In the genomic region with DNA sequence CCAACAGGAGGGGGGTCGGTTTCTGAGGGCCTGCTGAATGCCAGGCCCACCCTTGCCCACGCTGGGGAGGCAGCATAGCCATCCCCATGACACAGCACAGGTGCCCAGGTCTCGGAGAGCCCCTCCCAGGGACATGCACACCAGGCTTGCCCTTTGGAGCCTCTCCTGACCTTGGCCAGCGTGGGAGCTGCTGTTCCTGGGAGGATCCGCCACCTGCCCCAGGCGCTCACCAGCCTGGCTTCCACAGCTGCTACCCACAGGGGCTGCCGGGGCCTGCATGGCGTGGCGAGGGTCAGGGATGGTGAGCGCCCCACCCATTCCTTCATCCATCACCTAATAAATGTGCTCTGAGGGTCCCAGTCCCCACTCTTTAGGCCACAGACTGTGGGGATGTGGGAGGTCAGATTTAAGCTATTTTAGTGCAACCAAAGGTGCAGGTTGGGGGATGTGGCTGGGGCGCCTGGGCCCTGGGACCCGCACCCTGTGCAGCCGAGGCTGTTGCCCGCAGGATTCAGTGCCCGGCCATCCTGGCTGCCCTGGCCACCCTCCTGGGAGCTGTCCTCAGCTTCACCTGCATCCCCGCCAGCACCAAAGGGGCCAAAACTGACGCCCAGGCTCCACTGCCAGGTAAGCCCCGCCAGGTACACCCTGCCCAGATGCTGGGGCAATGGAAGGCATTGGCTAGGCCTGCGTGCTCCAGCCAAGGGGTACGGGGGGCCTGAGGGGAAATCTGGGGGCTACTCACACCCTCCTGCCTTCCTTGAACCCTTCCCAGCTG, we compare ENCODE assay signal across 25 cellular contexts. TPM values are rescaled to one million over a fixed set of nuclear protein-coding genes. Genes with fewer than 3 reads are reported as not detected.
"Had no signal": no experiment of that assay in that cellular context is flagged by ENCODE, and none has a peak within 500 bp of the region (broad histone marks: within the 10 kb centered on the region; RNA-seq: fewer than 3 reads in every experiment).

No MANE protein-coding gene starts in this region.

- ATAC-seq: left ventricle myocardium superior; lower lobe of right lung; naive thymus-derived CD8-positive, alpha-beta T cell; pancreas; sciatic nerve; stimulated activated memory B cell treated with anti-CD40 and anti-IgM and Interleukin-4, amounts not matched to agents 10 μg/mL and 1 μg/mL and 100 μg/mL, for 72 hours; stimulated activated naive CD8-positive, alpha-beta T cell treated with anti-CD3 and anti-CD28 coated beads, Interleukin-15, Interleukin-2, amounts not matched to agents 100 U/mL and 50 U/mL, for 24 hours had no signal

- H3K4me3 Mint-ChIP-seq: immature natural killer cell; naive thymus-derived CD8-positive, alpha-beta T cell; nephron progenitor cell; stimulated activated memory B cell treated with anti-CD40 and anti-IgM and Interleukin-4, amounts not matched to agents 10 μg/mL and 1 μg/mL and 100 μg/mL, for 72 hours; type B pancreatic cell had no signal

- H3K36me3 ChIP-seq: lower lobe of right lung, neutrophil, pancreas, tibial artery had no signal

- H3K9me3 ChIP-seq: lower lobe of right lung, neutrophil, pancreas, testis, tibial artery had no signal

- DNase-seq: dorsolateral prefrontal cortex; effector CD4-positive, alpha-beta T cell; hypothalamus; immature natural killer cell; islet precursor cell; left ventricle myocardium superior; lower lobe of right lung; naive thymus-derived CD8-positive, alpha-beta T cell; nephron progenitor cell; retina; stimulated activated CD4-positive, alpha-beta T cell treated with anti-CD3 and anti-CD28 coated beads, Interleukin-12 subunit alpha, Interleukin-12 subunit beta, amount 100 ng/mL, for 4 hours; stimulated activated CD4-positive, alpha-beta T cell treated with anti-CD3 and anti-CD28 coated beads, Interleukin-2, amount 100 ng/mL, for 24 hours; stimulated activated CD4-positive, alpha-beta T cell treated with anti-CD3 and anti-CD28 coated beads, Interleukin-4, amount 100 ng/mL, for 24 hours; stimulated activated naive CD8-positive, alpha-beta T cell treated with anti-CD3 and anti-CD28 coated beads, Interleukin-15, Interleukin-2, amounts not matched to agents 100 U/mL and 50 U/mL, for 24 hours; substantia nigra; testis; tibial artery had no signal

- H3K36me3 Mint-ChIP-seq: immature natural killer cell; naive thymus-derived CD8-positive, alpha-beta T cell; stimulated activated memory B cell treated with anti-CD40 and anti-IgM and Interleukin-4, amounts not matched to agents 10 μg/mL and 1 μg/mL and 100 μg/mL, for 72 hours; type B pancreatic cell had no signal

- H3K27ac Mint-ChIP-seq: immature natural killer cell; nephron progenitor cell; stimulated activated memory B cell treated with anti-CD40 and anti-IgM and Interleukin-4, amounts not matched to agents 10 μg/mL and 1 μg/mL and 100 μg/mL, for 72 hours; type B pancreatic cell had no signal

- H3K27me3 Mint-ChIP-seq: naive thymus-derived CD8-positive, alpha-beta T cell; type B pancreatic cell had no signal

- H3K9me3 Mint-ChIP-seq: immature natural killer cell; naive thymus-derived CD8-positive, alpha-beta T cell; nephron progenitor cell; stimulated activated memory B cell treated with anti-CD40 and anti-IgM and Interleukin-4, amounts not matched to agents 10 μg/mL and 1 μg/mL and 100 μg/mL, for 72 hours; type B pancreatic cell had no signal

- FAIRE-seq: colon, frontal cortex, pancreas had no signal

- H3K4me1 ChIP-seq: testis had no signal

- H3K27me3 ChIP-seq: dorsolateral prefrontal cortex, pancreas, testis, tibial artery had no signal

- H3K4me2 ChIP-seq: smooth muscle cell had no signal

- H3K4me3 ChIP-seq: dorsolateral prefrontal cortex, lower lobe of right lung, pancreas, smooth muscle cell, testis, tibial artery had no signal

- H3K27ac ChIP-seq: dorsolateral prefrontal cortex, lower lobe of right lung, neutrophil, pancreas, testis, tibial artery had no signal

RNA-seq across cellular contexts. Expression of a gene that starts 12.9 kb away (rescaled TPM):
- total RNA-seq: frontal cortex had no signal
- polyA plus RNA-seq: naive thymus-derived CD8-positive, alpha-beta T cell had no signal
